ENCODE assay signal across 12 cellular contexts in genomic region chr12:91327136-91327535, GRCh38.
DNase-seq lines count a peak whose midpoint lies in the region; ATAC-seq, FAIRE-seq and TF ChIP-seq lines count a peak whose summit lies in the region.
"Had no signal": no experiment of that assay in that cellular context is flagged by ENCODE, and none has a peak within 500 bp of the region (broad histone marks: within the 10 kb centered on the region; RNA-seq: fewer than 3 reads in every experiment).

No MANE protein-coding gene starts in this region.

- no peak overlapping the region for H3K4me3 Mint-ChIP-seq in naive thymus-derived CD8-positive, alpha-beta T cell
- H3K4me3 Mint-ChIP-seq: CD8-positive, alpha-beta memory T cell had no signal

- H3K9me3 ChIP-seq in right cardiac atrium (ENCODE audit: control insufficient read depth, low read length) (no peaks in the 10 kb centered on the region), skeletal muscle satellite cell (replicated peaks; ENCODE audit: low read length) (no peaks in the 10 kb centered on the region)
- H3K9me3 ChIP-seq: upper lobe of left lung had no signal

- no peak for ATAC-seq in right cardiac atrium
- no peak for ATAC-seq in HG03159 (IDR thresholded peaks at IDR 0.05; ENCODE audit: unreplicated experiment)
- no peak for ATAC-seq in naive thymus-derived CD8-positive, alpha-beta T cell

- no peaks in the 10 kb centered on the region for H3K36me3 ChIP-seq in skeletal muscle satellite cell (ENCODE audit: insufficient read depth, low read length)
- H3K36me3 ChIP-seq: upper lobe of left lung had no signal

- POLR2A ChIA-PET in naive thymus-derived CD8-positive, alpha-beta T cell (lab: Charles Lee) = no interaction called here

- no peaks in the 10 kb centered on the region for H3K9me3 Mint-ChIP-seq in naive thymus-derived CD8-positive, alpha-beta T cell
- H3K9me3 Mint-ChIP-seq: CD8-positive, alpha-beta memory T cell had no signal

- intact Hi-C loops in right cardiac atrium (cut with DNase I) = loop anchor here in 3 of 4 donors (5.0 to 10.0 kb wide), 2 partner anchors 150 to 152 kb away; no protein-coding TSS in a partner anchor

- no peak for FAIRE-seq in GM19239 (lab: Jason Lieb, UNC)

- H3K27ac Mint-ChIP-seq in naive thymus-derived CD8-positive, alpha-beta T cell = no peak overlapping the region
- H3K27ac Mint-ChIP-seq: CD8-positive, alpha-beta memory T cell had no signal

- H3K36me3 Mint-ChIP-seq in naive thymus-derived CD8-positive, alpha-beta T cell = no peaks in the 10 kb centered on the region
- H3K36me3 Mint-ChIP-seq: CD8-positive, alpha-beta memory T cell had no signal

- WGBS in right cardiac atrium = 63% methylated on average over 4 of the region's 4 CpGs

- H3K4me2 ChIP-seq in skeletal muscle satellite cell (ENCODE audit: low read length) = peak overlapping the region; percentile 63
- H3K4me2 ChIP-seq: PC-9 had no signal

- H3K27me3 ChIP-seq in right cardiac atrium (ENCODE audit: control insufficient read depth, insufficient read depth) = no peaks in the 10 kb centered on the region
- no peaks in the 10 kb centered on the region for H3K27me3 ChIP-seq in skeletal muscle satellite cell (ENCODE audit: control insufficient read depth, insufficient read depth, low read length)
- H3K27me3 ChIP-seq: upper lobe of left lung had no signal

- H3K27me3 Mint-ChIP-seq in naive thymus-derived CD8-positive, alpha-beta T cell = peaks cover 6 to 10% (median 7%) of the 10 kb centered on the region in 5 donors

- no peaks in the 10 kb centered on the region for H3K4me1 Mint-ChIP-seq in naive thymus-derived CD8-positive, alpha-beta T cell
- H3K4me1 Mint-ChIP-seq: CD8-positive, alpha-beta memory T cell had no signal

- no peak overlapping the region for H3K4me3 ChIP-seq in cardiac fibroblast (replicated peaks in 1 of 2; ENCODE audit: low read depth in 2 of 2, low read length in 2 of 2)
- peak overlapping the region; percentile 25 for H3K4me3 ChIP-seq in right cardiac atrium (ENCODE audit: low read length)
- H3K4me3 ChIP-seq in skeletal muscle satellite cell (ENCODE audit: low read length) = peak overlapping the region; percentile 10
- H3K4me3 ChIP-seq: PC-9, upper lobe of left lung had no signal

- peak; percentile 21 for DNase-seq in EH (ENCODE audit: low read depth)
- DNase-seq in cardiac fibroblast (ENCODE audit: low read depth in 2 of 2) = peak; percentile 18 to 50
- DNase-seq in right cardiac atrium = no peak
- no peak for DNase-seq in GM19239 (ENCODE audit: insufficient read length, low spot score)
- DNase-seq in NCI-H1417 treated with DMSO at 0.1 percent for 48 hours (lab: John Stamatoyannopoulos, UW) = no peak
- no peak for DNase-seq in naive thymus-derived CD8-positive, alpha-beta T cell
- DNase-seq: cerebellar nuclear complex, upper lobe of left lung had no signal

- TF ChIP-seq CTCF in cardiac fibroblast (IDR thresholded peaks at IDR 0.05; ENCODE audit: low read depth, low read length) = no peak

- H3K27ac ChIP-seq in right cardiac atrium (ENCODE audit: low read length) = no peak overlapping the region
- H3K27ac ChIP-seq: PC-9 had no signal

- H3K4me1 ChIP-seq in right cardiac atrium (ENCODE audit: control insufficient read depth, insufficient read depth, low read length) = no peaks in the 10 kb centered on the region
- H3K4me1 ChIP-seq in skeletal muscle satellite cell (ENCODE audit: control insufficient read depth, insufficient read depth, low read length) = peaks cover 17% of the 10 kb centered on the region

- peak overlapping the region; percentile 69 for H3K9ac ChIP-seq in skeletal muscle satellite cell (ENCODE audit: low read depth, low read length)

Comparison
In these comparisons a context has a peak if more than half of its experiments do, and no peak if none do; other contexts are left out.
1. DNase-seq: peak in EH (single experiment) and cardiac fibroblast (2 of 2); none in right cardiac atrium (0 of 3), GM19239 (single experiment), NCI-H1417 treated with DMSO at 0.1 percent for 48 hours (single experiment) and naive thymus-derived CD8-positive, alpha-beta T cell (0 of 10).
2. H3K4me3 ChIP-seq: peak in right cardiac atrium (single experiment) and skeletal muscle satellite cell (single experiment); none in cardiac fibroblast (0 of 2).